ENCODE assay signal across 21 cellular contexts in genomic region chr4:2062808-2063524, GRCh38. TPM values are rescaled to one million over a fixed set of nuclear protein-coding genes. Genes with fewer than 3 reads are reported as not detected.
A peak's percentile ranks its signal among the peaks of the same experiment; 100 is the strongest.
DNase-seq lines count a peak whose midpoint lies in the region; ATAC-seq, FAIRE-seq and TF ChIP-seq lines count a peak whose summit lies in the region.
"Had no signal": no experiment of that assay in that cellular context is flagged by ENCODE, and none has a peak within 500 bp of the region (broad histone marks: within the 10 kb centered on the region; RNA-seq: fewer than 3 reads in every experiment).

No MANE protein-coding gene starts in this region.

- H3K36me3 ChIP-seq in K562 (ENCODE audit: control insufficient read depth, insufficient read depth, low read length) (peaks cover 3% of the 10 kb centered on the region; the same call in 1 of the 3 replicates), tibial nerve (no peaks in the 10 kb centered on the region), adrenal gland (replicated peaks in 1 of 2) (no peaks in the 10 kb centered on the region)
- H3K36me3 ChIP-seq: SJCRH30 had no signal

- no peak for TF ChIP-seq RAD21 in K562 (CRISPR knock-in tag; conservative IDR thresholded peaks at IDR 0.05 in 1 of 2, IDR thresholded peaks at IDR 0.05 in 1 of 2)

- intact Hi-C loops in Right ventricle myocardium inferior (cut with DNase I) (no loop called here), left cardiac atrium (cut with DNase I) (no loop called here), K562 (cut with micrococcal nuclease) (no loop called here), adrenal gland (cut with DNase I) (no loop called here)

- H3K4me3 ChIP-seq in K562 (no peak overlapping the region), tibial nerve (no peak overlapping the region), adrenal gland (no peak overlapping the region)
- H3K4me3 ChIP-seq: SJCRH30 had no signal

- ATAC-seq in Right ventricle myocardium inferior (no peak), left cardiac atrium (no peak), K562 (peak; percentile 5; the same call in 2 of the 3 replicates), left lobe of liver (peak; percentile 50)

- H3K27ac ChIP-seq in K562 (ENCODE audit: extremely low read depth, low read depth, low read length) (no peak overlapping the region), tibial nerve (no peak overlapping the region), adrenal gland (no peak overlapping the region)
- H3K27ac ChIP-seq: C4-2B, HL-60, SJCRH30 had no signal

- no peak overlapping the region; a peak in 1 of 4 replicates for H3K9ac ChIP-seq in K562 (ENCODE audit: insufficient read depth in 1 of 2, low read depth in 2 of 2, low read length in 2 of 2)

- H3K4me1 ChIP-seq in K562 (replicated peaks in 1 of 2; ENCODE audit: control insufficient read depth in 2 of 2, insufficient read depth in 2 of 2, low read length in 2 of 2) (peaks cover 2 to 84% of the 10 kb centered on the region in 2 experiments; a peak in 3 of 5 replicates), tibial nerve (peaks cover 0 to 30% (median 5%) of the 10 kb centered on the region in 4 donors), adrenal gland (replicated peaks in 1 of 2) (no peaks in the 10 kb centered on the region)
- H3K4me1 ChIP-seq: SJCRH30 had no signal

- no TSS peak for BruUV-seq in K562 (replicated peaks; lab: Mats Ljungman, UMichigan)

- H3K79me2 ChIP-seq in K562 (ENCODE audit: control insufficient read depth, insufficient read depth, low read length): no peaks in the 10 kb centered on the region

- H3K4me2 ChIP-seq in K562 (ENCODE audit: insufficient read depth, low read length): no peak overlapping the region

- 67% methylated on average over 10 of the region's 16 CpGs for WGBS in K562 (ENCODE audit: insufficient coverage, low coverage, missing lambda C conversion rate)
- 73 to 79% methylated on average over 5 to 14 of the region's 16 CpGs for WGBS in tibial nerve, 2 donors
- WGBS in adrenal gland, 4 donors: 67 to 80% (median 77%) methylated on average over 2 to 16 of the region's 16 CpGs

- TF ChIP-seq POLR2A in K562 (conservative IDR thresholded peaks at IDR 0.05): no peak
- no peak for TF ChIP-seq POLR2A in tibial nerve (IDR thresholded peaks at IDR 0.05)
- no peak for TF ChIP-seq POLR2A in adrenal gland (IDR thresholded peaks at IDR 0.05)

- in situ Hi-C loops in K562 (cut with MboI): no loop called here

- no peak for TF ChIP-seq EP300 in K562 (IDR thresholded peaks at IDR 0.05; ENCODE audit: low read length)
- TF ChIP-seq EP300 in tibial nerve (IDR thresholded peaks at IDR 0.05): no peak

- no peak overlapping the region for H2AFZ ChIP-seq in K562 (ENCODE audit: low read depth, low read length)

- peak; percentile 58 for DNase-seq in Right ventricle myocardium inferior (ENCODE audit: missing footprints)
- DNase-seq in left cardiac atrium: no peak
- peak in 3 of 4 experiments; percentile 34 to 54 (median 51) for DNase-seq in K562 (ENCODE audit: extremely low read depth in 1 of 4, low spot score in 3 of 4)
- DNase-seq in left lobe of liver (ENCODE audit: low spot score): no peak
- no peak for DNase-seq in NCI-H510A treated with DMSO at 0.1 percent for 48 hours (lab: John Stamatoyannopoulos, UW)
- DNase-seq in tibial nerve (ENCODE audit: low spot score in 2 of 2): no peak
- DNase-seq in adrenal gland: no peak
- DNase-seq: COR-L47, DMS153, H9, NCI-H1417, NCI-H2029, NCI-H2171 treated with DMSO at 0.1 percent for 48 hours, NCI-H446 treated with DMSO at 0.1 percent for 48 hours, NCI-H748 treated with DMSO at 0.1 percent for 48 hours, OCI-M1, SJCRH30 had no signal

- H3K9me3 ChIP-seq in K562 (replicated peaks; ENCODE audit: control insufficient read depth, insufficient read depth, low read depth, low read length) (no peaks in the 10 kb centered on the region), tibial nerve (no peaks in the 10 kb centered on the region), adrenal gland (replicated peaks in 1 of 3) (no peaks in the 10 kb centered on the region)
- H3K9me3 ChIP-seq: SJCRH30 had no signal

- POLR2A ChIA-PET in K562 (lab: Yijun Ruan, JAX): interaction anchor here (0.5 to 1.9 kb wide), 3 partner anchors 10 to 422 kb away, joined by 4 to 9 read pairs (median 5); no protein-coding TSS in a partner anchor

- no peaks in the 10 kb centered on the region for H3K9me1 ChIP-seq in K562 (ENCODE audit: control insufficient read depth, insufficient read depth, low read length)

- TF ChIP-seq CTCF in K562 (IDR thresholded peaks at IDR 0.05 in 2 of 3, conservative IDR thresholded peaks at IDR 0.05 in 1 of 3; ENCODE audit: insufficient read depth in 2 of 3, low read depth in 1 of 3, low read length in 3 of 3) (no peak), tibial nerve (IDR thresholded peaks at IDR 0.05) (no peak), adrenal gland (IDR thresholded peaks at IDR 0.05) (no peak)

- FAIRE-seq in K562 (lab: Jason Lieb, UNC): no peak
- FAIRE-seq: HTR-8/SVneo had no signal

- CTCF ChIA-PET in K562 (lab: Yijun Ruan, JAX; ENCODE audit: low intra/inter-chr PET ratio): no interaction called here

- no peaks in the 10 kb centered on the region for H3K27me3 ChIP-seq in K562 (ENCODE audit: control insufficient read depth in 2 of 2, insufficient read depth in 2 of 2, low read length in 2 of 2)
- H3K27me3 ChIP-seq in tibial nerve: peaks cover 0 to 30% of the 10 kb centered on the region in 2 donors
- peaks cover 26% of the 10 kb centered on the region for H3K27me3 ChIP-seq in adrenal gland
- H3K27me3 ChIP-seq: SJCRH30 had no signal

- no peaks in the 10 kb centered on the region for H4K20me1 ChIP-seq in K562 (replicated peaks; ENCODE audit: control insufficient read depth, insufficient read depth, low read length)

TF ChIP-seq in K562, 482 proteins besides CTCF, POLR2A, EP300 and RAD21 (continues in another document):
- no peak for TF ChIP-seq CHCHD3 (CRISPR knock-in tag; IDR thresholded peaks at IDR 0.05)

RNA-seq across cellular contexts. Expression of gene NAT8L, which starts 3.8 kb away (rescaled TPM):
- total RNA-seq in Right ventricle myocardium inferior (1.1 TPM), left cardiac atrium (10 to 100 TPM in 1 of 2 donors, 1 to 10 TPM in 1; 8.8 to 12.5 TPM), K562 (2014; rRNA removed) (3.8 and 5.3 TPM in 2 replicates), K562 (2014; rRNA removed; fragmentation: Illumina TruSeq; extraction: Trizol) (0.62 and 0.67 TPM in 2 replicates), K562 (2015; rRNA removed; fragmentation: Illumina TruSeq; extraction: Trizol) (1.5 and 1.7 TPM in 2 replicates), K562 (2021) (9.5 and 11.0 TPM in 2 replicates), left lobe of liver (0.05 TPM), tibial nerve (10 to 100 TPM in 1 of 4 donors, 1 to 10 TPM in 3; 1.8 to 11.1 (median 5.6) TPM), adrenal gland (1 to 10 TPM in 2 of 8 donors, under 1 TPM in 6; 0.18 to 1.6 (median 0.55) TPM)
- 10.2 and 23.1 TPM in 2 replicates for total RNA-seq in K562 (2011; cell fraction: chromatin; rRNA removed; ENCODE audit: low replicate concordance)
- 12.9 and 15.8 TPM in 2 replicates for total RNA-seq in K562 (2011; cell fraction: nucleolus; rRNA removed)
- total RNA-seq in K562 (2011; cell fraction: nucleoplasm; rRNA removed): 10.6 and 15.3 TPM in 2 replicates
- polyA plus RNA-seq in K562 (2011; rRNA removed) (3.9 and 4.9 TPM in 2 replicates), K562 (2014; fragmentation: Illumina TruSeq; extraction: Trizol) (1.5 and 3.1 TPM in 2 replicates), K562 (2014; fragmentation: Nextera tagmentation; extraction: Ambion mirVana) (under 1 TPM; 0.06 to 0.07 TPM), K562 (2014; rRNA removed) (2.9 and 3.7 TPM in 2 replicates), adrenal gland (1 to 10 TPM in 1 of 3 donors, under 1 TPM in 2; 0.18 to 1.3 (median 0.40) TPM)
- 7.9 and 9.1 TPM in 2 replicates for polyA plus RNA-seq in K562 (2011; cell fraction: cytosol; rRNA removed)
- 19.1 and 19.2 TPM in 2 replicates for polyA plus RNA-seq in K562 (2011; cell fraction: nucleus; rRNA removed)
- 4.7 and 7.3 TPM in 2 replicates for polyA plus RNA-seq in K562 (2012)
- polyA minus RNA-seq in K562 (2011; rRNA and poly(A)+ RNA removed): 39.8 and 58.5 TPM in 2 replicates
- polyA minus RNA-seq in K562 (2011; cell fraction: cytosol; rRNA and poly(A)+ RNA removed): 7.1 and 7.3 TPM in 2 replicates
- polyA minus RNA-seq in K562 (2011; cell fraction: nucleus; rRNA and poly(A)+ RNA removed): 4.3 TPM in 2 replicates
- total RNA-seq: RPMI7951 had no signal

RNA-seq across cellular contexts. Expression of gene NELFA, which starts 54.2 kb away (rescaled TPM):
- 10.8 TPM for total RNA-seq in Right ventricle myocardium inferior
- total RNA-seq in left cardiac atrium: 10 to 100 TPM; 12.4 to 17.0 TPM
- total RNA-seq in K562 (2011; cell fraction: chromatin; rRNA removed; ENCODE audit: low replicate concordance): 38.8 and 78.3 TPM in 2 replicates
- 62.0 and 74.4 TPM in 2 replicates for total RNA-seq in K562 (2011; cell fraction: nucleolus; rRNA removed)
- 44.5 and 47.7 TPM in 2 replicates for total RNA-seq in K562 (2011; cell fraction: nucleoplasm; rRNA removed)
- total RNA-seq in K562 (2014; rRNA removed): 29.1 and 33.3 TPM in 2 replicates
- total RNA-seq in K562 (2014; rRNA removed; fragmentation: Illumina TruSeq; extraction: Trizol): 10.6 and 12.0 TPM in 2 replicates
- 16.4 and 18.9 TPM in 2 replicates for total RNA-seq in K562 (2015; rRNA removed; fragmentation: Illumina TruSeq; extraction: Trizol)
- 59.6 and 63.0 TPM in 2 replicates for total RNA-seq in K562 (2021)
- 12.9 and 28.3 TPM in 2 replicates for polyA plus RNA-seq in K562 (2011; rRNA removed)
- polyA plus RNA-seq in K562 (2011; cell fraction: cytosol; rRNA removed): 19.0 and 31.9 TPM in 2 replicates
- 59.7 and 83.0 TPM in 2 replicates for polyA plus RNA-seq in K562 (2011; cell fraction: nucleus; rRNA removed)
- 44.5 and 46.5 TPM in 2 replicates for polyA plus RNA-seq in K562 (2012)
- 14.8 and 32.1 TPM in 2 replicates for polyA plus RNA-seq in K562 (2014; fragmentation: Illumina TruSeq; extraction: Trizol)
- 1 to 10 TPM in 1 of 2 experiments, under 1 TPM in 1; 0.76 to 1.4 TPM for polyA plus RNA-seq in K562 (2014; fragmentation: Nextera tagmentation; extraction: Ambion mirVana)
- polyA plus RNA-seq in K562 (2014; rRNA removed): 33.6 and 36.5 TPM in 2 replicates
- 7.8 and 9.9 TPM in 2 replicates for polyA minus RNA-seq in K562 (2011; rRNA and poly(A)+ RNA removed)
- polyA minus RNA-seq in K562 (2011; cell fraction: cytosol; rRNA and poly(A)+ RNA removed): 26.9 and 38.7 TPM in 2 replicates
- polyA minus RNA-seq in K562 (2011; cell fraction: nucleus; rRNA and poly(A)+ RNA removed): 48.3 and 117 TPM in 2 replicates
- 11.2 TPM for total RNA-seq in left lobe of liver
- total RNA-seq in tibial nerve: 10 to 100 TPM; 32.9 to 43.1 (median 37.5) TPM
- 10 to 100 TPM; 16.4 to 50.3 (median 25.6) TPM for total RNA-seq in adrenal gland
- 10 to 100 TPM in 2 of 3 donors, 1 to 10 TPM in 1; 8.5 to 55.2 (median 34.0) TPM for polyA plus RNA-seq in adrenal gland

Comparison
In these comparisons a context has a peak if more than half of its experiments do, and no peak if none do; other contexts are left out.
1. DNase-seq: peak in Right ventricle myocardium inferior (single experiment) and K562 (3 of 4); none in left cardiac atrium (single experiment), left lobe of liver (single experiment), NCI-H510A treated with DMSO at 0.1 percent for 48 hours (single experiment), tibial nerve (0 of 2) and adrenal gland (0 of 7).
2. ATAC-seq: peak in K562 (single experiment) and left lobe of liver (single experiment); none in Right ventricle myocardium inferior (single experiment) and left cardiac atrium (0 of 2).